In the genomic region with DNA sequence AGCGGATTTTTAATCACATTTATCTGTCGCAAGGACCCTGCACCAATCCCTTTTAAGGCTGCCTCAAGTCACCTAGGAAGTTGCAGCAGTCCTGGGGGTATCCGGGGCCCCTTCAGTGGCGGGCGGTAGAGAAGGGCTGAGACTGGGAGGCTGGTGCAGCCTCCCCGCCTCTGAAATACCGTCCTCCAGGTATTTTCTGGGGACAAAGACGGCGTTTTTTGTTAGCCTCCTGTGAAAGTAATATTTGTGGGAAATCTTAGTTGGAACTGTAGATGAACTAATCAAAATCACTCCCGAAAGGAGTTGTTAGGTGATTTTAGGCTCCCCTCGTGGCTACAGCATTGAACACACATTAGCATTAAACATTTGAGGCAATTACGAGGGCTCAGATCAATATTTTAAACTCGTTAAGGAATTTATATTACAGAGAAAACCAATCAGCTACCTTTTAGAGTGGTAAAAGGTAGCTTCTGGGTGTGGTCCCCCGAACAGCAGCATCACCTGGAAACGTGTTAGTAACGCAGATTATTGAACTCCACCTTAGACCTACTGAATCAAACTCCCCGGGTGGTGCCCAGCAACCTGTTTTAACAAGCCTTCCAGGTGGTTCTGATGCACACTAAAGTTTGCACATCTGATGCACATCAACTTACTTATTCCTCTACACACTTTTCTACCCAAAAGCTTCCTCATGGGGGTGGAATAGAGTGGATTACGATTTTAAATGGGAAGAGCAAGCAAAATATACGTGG, we compare ENCODE assay signal across 8 cellular contexts. TPM values are rescaled to one million over a fixed set of nuclear protein-coding genes. Genes with fewer than 3 reads are reported as not detected.
DNase-seq lines count a peak whose midpoint lies in the region; ATAC-seq and TF ChIP-seq lines count a peak whose summit lies in the region.

No MANE protein-coding gene starts in this region.

- no peak for DNase-seq in Right ventricle myocardium superior
- DNase-seq in cardiac septum (ENCODE audit: low spot score), result no peak
- no peak for DNase-seq in spleen
- no peak for DNase-seq in NCI-H2227 treated with DMSO at 0.1 percent for 48 hours (lab: John Stamatoyannopoulos, UW)

- H3K4me3 Mint-ChIP-seq in activated T-helper 17 cell treated with anti-CD3 and anti-CD28 coated beads, Interleukin-2, amount 50 U/mL, for 72 hours, result peak overlapping the region; percentile 92

- no peak for TF ChIP-seq POLR2A in spleen (IDR thresholded peaks at IDR 0.05)

- TF ChIP-seq CTCF in spleen (IDR thresholded peaks at IDR 0.05 in 8 of 11, conservative IDR thresholded peaks at IDR 0.05 in 3 of 11), result peak in 1 of 11 experiments; percentile 23

- no peaks in the 10 kb centered on the region for H3K27me3 ChIP-seq in spleen (replicated peaks in 1 of 7)

- H3K4me3 ChIP-seq in iPS-11a (ENCODE audit: low read depth, low read length) (peak overlapping the region; percentile 96), spleen (peak overlapping the region; percentile 72 to 98 (median 88))

- H3K27me3 Mint-ChIP-seq in activated T-helper 17 cell treated with anti-CD3 and anti-CD28 coated beads, Interleukin-2, amount 50 U/mL, for 72 hours, result no peaks in the 10 kb centered on the region

- H3K36me3 Mint-ChIP-seq in activated T-helper 17 cell treated with anti-CD3 and anti-CD28 coated beads, Interleukin-2, amount 50 U/mL, for 72 hours (ENCODE audit: low read depth), result peaks cover 41% of the 10 kb centered on the region

- no peaks in the 10 kb centered on the region for H3K9me3 ChIP-seq in spleen

- intact Hi-C loops in Right ventricle myocardium superior (cut with DNase I) (no loop called here), cardiac septum (cut with DNase I) (loop anchor here (5.0 kb wide), 2 partner anchors 57 to 83 kb away; a partner anchor contains a TSS), spleen (cut with DNase I; ENCODE audit: low total_unique reads) (no loop called here)

- 6 to 10% (median 9%) methylated on average over 18 to 19 of the region's 19 CpGs for WGBS in spleen, 5 donors

- peaks cover 19% of the 10 kb centered on the region for H3K4me1 Mint-ChIP-seq in activated T-helper 17 cell treated with anti-CD3 and anti-CD28 coated beads, Interleukin-2, amount 50 U/mL, for 72 hours

- H3K27ac Mint-ChIP-seq in activated T-helper 17 cell treated with anti-CD3 and anti-CD28 coated beads, Interleukin-2, amount 50 U/mL, for 72 hours, result peak overlapping the region; percentile 81

- peaks cover 0 to 3% (median 0%) of the 10 kb centered on the region in 6 donors for H3K36me3 ChIP-seq in spleen

- H3K9me3 Mint-ChIP-seq in activated T-helper 17 cell treated with anti-CD3 and anti-CD28 coated beads, Interleukin-2, amount 50 U/mL, for 72 hours, result no peaks in the 10 kb centered on the region

- peak overlapping the region; percentile 78 to 98 (median 96) for H3K27ac ChIP-seq in spleen

- peak; percentile 38 for ATAC-seq in Right ventricle myocardium superior (ENCODE audit: poor library complexity)
- ATAC-seq in HG03439 (IDR thresholded peaks at IDR 0.05; ENCODE audit: unreplicated experiment), result peak; percentile 22
- peak; percentile 25 for ATAC-seq in activated T-helper 17 cell treated with anti-CD3 and anti-CD28 coated beads, Interleukin-2, amount 50 U/mL, for 72 hours (replicated peaks)
- no peak for ATAC-seq in GM18520 (IDR thresholded peaks at IDR 0.05; ENCODE audit: unreplicated experiment)

- peaks cover 15 to 49% (median 36%) of the 10 kb centered on the region in 6 donors for H3K4me1 ChIP-seq in spleen

RNA-seq across cellular contexts. Expression of a gene that starts 0.5 kb away (rescaled TPM):
- total RNA-seq in Right ventricle myocardium superior, result 99.4 TPM
- total RNA-seq in cardiac septum, result 132 TPM
- total RNA-seq in activated T-helper 17 cell treated with anti-CD3 and anti-CD28 coated beads, Interleukin-2, amount 50 U/mL, for 72 hours, result 100 to 1,000 TPM in 1 of 2 donors, 10 to 100 TPM in 1; 90.1 to 133 TPM
- 100 to 1,000 TPM in 3 of 7 donors, 10 to 100 TPM in 4; 87.8 to 118 (median 97.9) TPM for total RNA-seq in spleen
- 10 to 100 TPM; 40.1 to 57.3 (median 46.4) TPM for polyA plus RNA-seq in spleen

RNA-seq across cellular contexts. Expression of a gene that starts 19.0 kb away (rescaled TPM):
- total RNA-seq in Right ventricle myocardium superior (1.8 TPM), cardiac septum (9.6 TPM), spleen (1 to 10 TPM; 2.8 to 7.1 (median 4.1) TPM)
- 1 to 10 TPM; 4.9 to 7.3 TPM for total RNA-seq in activated T-helper 17 cell treated with anti-CD3 and anti-CD28 coated beads, Interleukin-2, amount 50 U/mL, for 72 hours
- 1 to 10 TPM; 2.6 to 5.3 (median 3.2) TPM for polyA plus RNA-seq in spleen

RNA-seq across cellular contexts. Expression of a gene that starts 55.7 kb away (rescaled TPM):
- 1.5 TPM for total RNA-seq in Right ventricle myocardium superior
- 1.4 TPM for total RNA-seq in cardiac septum
- total RNA-seq in activated T-helper 17 cell treated with anti-CD3 and anti-CD28 coated beads, Interleukin-2, amount 50 U/mL, for 72 hours, result under 1 TPM; 0.73 to 0.74 TPM
- 1 to 10 TPM; 1.3 to 5.0 (median 2.9) TPM for total RNA-seq in spleen
- 1 to 10 TPM; 2.3 to 5.7 (median 3.1) TPM for polyA plus RNA-seq in spleen
